Comparison of ENCODE assay signal across 31 cellular contexts in the genomic region with DNA sequence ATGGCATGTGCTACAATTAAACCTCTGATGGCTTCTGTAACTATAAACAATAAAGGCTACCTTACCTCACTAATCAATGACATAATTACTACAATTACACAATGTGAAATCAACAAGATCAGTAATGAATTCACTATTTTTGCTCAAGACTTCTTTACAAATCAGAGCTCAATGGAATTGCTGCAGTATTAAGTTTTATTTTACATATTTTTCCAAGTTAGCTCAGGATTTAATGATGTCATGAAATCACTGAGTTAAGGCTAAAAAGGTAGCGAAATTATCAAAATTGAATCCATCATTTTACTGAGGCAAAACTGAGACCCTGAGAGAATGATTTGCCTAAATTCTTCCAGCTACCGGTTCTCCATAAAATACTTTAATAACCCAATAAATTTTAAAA.
"Had no signal": no experiment of that assay in that cellular context is flagged by ENCODE, and none has a peak within 500 bp of the region (broad histone marks: within the 10 kb centered on the region; RNA-seq: fewer than 3 reads in every experiment).

No MANE protein-coding gene starts in this region.

- H3K9me3 Mint-ChIP-seq: natural killer cell; nephron; neural progenitor cell; stimulated activated memory B cell treated with anti-CD40 and anti-IgM and Interleukin-4, amounts not matched to agents 10 μg/mL and 1 μg/mL and 100 μg/mL, for 72 hours; stimulated activated naive CD8-positive, alpha-beta T cell treated with anti-CD3 and anti-CD28 coated beads, Interleukin-15, amount 100 ng/mL, for 72 hours; type B pancreatic cell had no signal

- H3K27ac ChIP-seq: neural progenitor cell, ovary, parathyroid adenoma, psoas muscle, skin epidermis, spleen, suprapubic skin, testis, tibial artery, transverse colon, upper lobe of right lung, uterus had no signal

- H3K36me3 Mint-ChIP-seq: natural killer cell, neural progenitor cell, type B pancreatic cell had no signal

- H3K27ac Mint-ChIP-seq: natural killer cell; nephron; neural progenitor cell; progenitor cell of endocrine pancreas; stimulated activated memory B cell treated with anti-CD40 and anti-IgM and Interleukin-4, amounts not matched to agents 10 μg/mL and 1 μg/mL and 100 μg/mL, for 72 hours; stimulated activated naive CD8-positive, alpha-beta T cell treated with anti-CD3 and anti-CD28 coated beads, Interleukin-15, amount 100 ng/mL, for 72 hours; type B pancreatic cell had no signal

- ATAC-seq: natural killer cell; psoas muscle; right cardiac atrium; sciatic nerve; stimulated activated memory B cell treated with anti-CD40 and anti-IgM and Interleukin-4, amounts not matched to agents 10 μg/mL and 1 μg/mL and 100 μg/mL, for 72 hours; stimulated activated naive CD8-positive, alpha-beta T cell treated with anti-CD3 and anti-CD28 coated beads, Interleukin-15, amount 100 ng/mL, for 72 hours; stimulated activated naive CD8-positive, alpha-beta T cell treated with anti-CD3 and anti-CD28 coated beads, Interleukin-15, Interleukin-2, amounts not matched to agents 100 U/mL and 50 U/mL, for 24 hours; upper lobe of right lung had no signal

- H3K4me3 Mint-ChIP-seq: natural killer cell; nephron; neural progenitor cell; stimulated activated memory B cell treated with anti-CD40 and anti-IgM and Interleukin-4, amounts not matched to agents 10 μg/mL and 1 μg/mL and 100 μg/mL, for 72 hours; stimulated activated naive CD8-positive, alpha-beta T cell treated with anti-CD3 and anti-CD28 coated beads, Interleukin-15, amount 100 ng/mL, for 72 hours; type B pancreatic cell had no signal

- DNase-seq: natural killer cell; occipital lobe; ovary; posterior cingulate gyrus; psoas muscle; right cardiac atrium; spleen; stimulated activated CD4-positive, alpha-beta T cell treated with anti-CD3 and anti-CD28 coated beads, Interleukin-12 subunit alpha, Interleukin-12 subunit beta, amount 100 ng/mL, for 4 hours; stimulated activated CD4-positive, alpha-beta T cell treated with anti-CD3 and anti-CD28 coated beads, Interleukin-1b, Interleukin-23, amount 100 ng/mL, for 48 hours; stimulated activated CD4-positive, alpha-beta T cell treated with anti-CD3 and anti-CD28 coated beads, Interleukin-4, amount 100 ng/mL, for 1 hour; stimulated activated CD4-positive, alpha-beta T cell treated with anti-CD3 and anti-CD28 coated beads, Interleukin-4, amount 100 ng/mL, for 4 hours; stimulated activated CD8-positive, alpha-beta memory T cell treated with anti-CD3 and anti-CD28 coated beads, Interleukin-4, amount 100 ng/mL, for 48 hours; stimulated activated naive CD4-positive, alpha-beta T cell; stimulated activated naive CD8-positive, alpha-beta T cell treated with anti-CD3 and anti-CD28 coated beads, Interleukin-15, amount 100 ng/mL, for 72 hours; stimulated activated naive CD8-positive, alpha-beta T cell treated with anti-CD3 and anti-CD28 coated beads, Interleukin-15, Interleukin-2, amounts not matched to agents 100 U/mL and 50 U/mL, for 24 hours; substantia nigra; testis; tibial artery; transverse colon; upper lobe of right lung; uterus had no signal

- H3K9me3 ChIP-seq: ovary, psoas muscle, spleen, suprapubic skin, testis, tibial artery, transverse colon, upper lobe of right lung, uterus had no signal

- H3K4me1 ChIP-seq: neural progenitor cell, parathyroid adenoma, psoas muscle, spleen, suprapubic skin, testis, tibial artery, transverse colon, upper lobe of right lung, uterus had no signal

- H3K27me3 Mint-ChIP-seq: progenitor cell of endocrine pancreas; stimulated activated memory B cell treated with anti-CD40 and anti-IgM and Interleukin-4, amounts not matched to agents 10 μg/mL and 1 μg/mL and 100 μg/mL, for 72 hours; stimulated activated naive CD8-positive, alpha-beta T cell treated with anti-CD3 and anti-CD28 coated beads, Interleukin-15, amount 100 ng/mL, for 72 hours; type B pancreatic cell had no signal

- H3K36me3 ChIP-seq: neural progenitor cell, ovary, upper lobe of right lung, uterus had no signal

- H3K4me2 ChIP-seq: neural progenitor cell, smooth muscle cell had no signal

- H3K4me1 Mint-ChIP-seq: natural killer cell; nephron; neural progenitor cell; stimulated activated memory B cell treated with anti-CD40 and anti-IgM and Interleukin-4, amounts not matched to agents 10 μg/mL and 1 μg/mL and 100 μg/mL, for 72 hours; stimulated activated naive CD8-positive, alpha-beta T cell treated with anti-CD3 and anti-CD28 coated beads, Interleukin-15, amount 100 ng/mL, for 72 hours had no signal

- H3K4me3 ChIP-seq: neural progenitor cell, ovary, psoas muscle, skin epidermis, smooth muscle cell, spleen, suprapubic skin, testis, tibial artery, transverse colon, upper lobe of right lung, uterus had no signal

- H3K27me3 ChIP-seq: neural progenitor cell, ovary, spleen, suprapubic skin, testis, tibial artery, transverse colon, upper lobe of right lung, uterus had no signal
